In genomic region chr1:172239894-172240293, GRCh38 we compare ENCODE assay signal across 21 cellular contexts.
DNase-seq lines count a peak whose midpoint lies in the region; ATAC-seq, FAIRE-seq and TF ChIP-seq lines count a peak whose summit lies in the region.
"Had no signal": no experiment of that assay in that cellular context is flagged by ENCODE, and none has a peak within 500 bp of the region (broad histone marks: within the 10 kb centered on the region; RNA-seq: fewer than 3 reads in every experiment).

No MANE protein-coding gene starts in this region.

- H3K4me3 Mint-ChIP-seq in neural progenitor cell, result no peak overlapping the region
- H3K4me3 Mint-ChIP-seq: activated naive CD8-positive, alpha-beta T cell treated with anti-CD3 and anti-CD28 coated beads for 36 hours; CD8-positive, alpha-beta T cell; central memory CD8-positive, alpha-beta T cell; natural killer cell had no signal

- peaks cover 23% of the 10 kb centered on the region for H3K4me1 ChIP-seq in neural progenitor cell
- no peaks in the 10 kb centered on the region for H3K4me1 ChIP-seq in uterus
- H3K4me1 ChIP-seq in foreskin keratinocyte, result no peaks in the 10 kb centered on the region
- H3K4me1 ChIP-seq: ascending aorta had no signal

- no peaks in the 10 kb centered on the region for H3K36me3 Mint-ChIP-seq in neural progenitor cell
- H3K36me3 Mint-ChIP-seq: activated naive CD8-positive, alpha-beta T cell treated with anti-CD3 and anti-CD28 coated beads for 36 hours; CD8-positive, alpha-beta T cell; natural killer cell had no signal

- H3K9ac ChIP-seq in neural progenitor cell, result no peak overlapping the region

- H3K79me2 ChIP-seq in neural progenitor cell (ENCODE audit: low read depth), result no peaks in the 10 kb centered on the region

- peaks cover 21% of the 10 kb centered on the region for H3K4me1 Mint-ChIP-seq in neural progenitor cell
- H3K4me1 Mint-ChIP-seq: activated naive CD8-positive, alpha-beta T cell treated with anti-CD3 and anti-CD28 coated beads for 36 hours; central memory CD8-positive, alpha-beta T cell; natural killer cell had no signal

- H3K9me3 ChIP-seq in neural progenitor cell (ENCODE audit: low read depth) (no peaks in the 10 kb centered on the region), uterus (no peaks in the 10 kb centered on the region)
- H3K9me3 ChIP-seq: ascending aorta had no signal

- no peak for TF ChIP-seq POLR2A in uterus (IDR thresholded peaks at IDR 0.05)

- H2AFZ ChIP-seq in neural progenitor cell (replicated peaks), result peak overlapping the region; percentile 91

- no peak overlapping the region for H3K27ac Mint-ChIP-seq in neural progenitor cell
- H3K27ac Mint-ChIP-seq: activated naive CD8-positive, alpha-beta T cell treated with anti-CD3 and anti-CD28 coated beads for 36 hours; CD8-positive, alpha-beta T cell; natural killer cell had no signal

- intact Hi-C loops in left ventricle myocardium superior (cut with micrococcal nuclease) (no loop called here), cardiac septum (cut with DNase I) (no loop called here), dorsolateral prefrontal cortex (cut with DNase I) (no loop called here), uterus (cut with DNase I; ENCODE audit: low total_unique reads) (no loop called here)

- peak overlapping the region in 34 of 59 donors; percentile 0 to 71 (median 38) for H3K27ac ChIP-seq in dorsolateral prefrontal cortex
- no peak overlapping the region for H3K27ac ChIP-seq in neural progenitor cell
- H3K27ac ChIP-seq in uterus, result peak overlapping the region; percentile 50 to 59
- H3K27ac ChIP-seq in foreskin keratinocyte, result no peak overlapping the region
- H3K27ac ChIP-seq: ascending aorta had no signal

- H3K36me3 ChIP-seq in neural progenitor cell (no peaks in the 10 kb centered on the region), uterus (no peaks in the 10 kb centered on the region)
- H3K36me3 ChIP-seq: ascending aorta had no signal

- H3F3A ChIP-seq in neural progenitor cell (ENCODE audit: low read depth), result no peaks in the 10 kb centered on the region

- H3K9me3 Mint-ChIP-seq in neural progenitor cell, result no peaks in the 10 kb centered on the region
- H3K9me3 Mint-ChIP-seq: activated naive CD8-positive, alpha-beta T cell treated with anti-CD3 and anti-CD28 coated beads for 36 hours; CD8-positive, alpha-beta T cell; central memory CD8-positive, alpha-beta T cell; natural killer cell had no signal

- H4K20me1 ChIP-seq in neural progenitor cell (ENCODE audit: low read depth), result no peaks in the 10 kb centered on the region

- no peak overlapping the region for H3K4me3 ChIP-seq in dorsolateral prefrontal cortex
- H3K4me3 ChIP-seq in neural progenitor cell, result no peak overlapping the region
- no peak overlapping the region for H3K4me3 ChIP-seq in uterus
- H3K4me3 ChIP-seq: ascending aorta, K562 had no signal

- no peak for FAIRE-seq in D721Med (lab: Jason Lieb, UNC)
- FAIRE-seq: A204.1, K562 had no signal

- H3K4me2 ChIP-seq in neural progenitor cell, result peak overlapping the region; percentile 23

- DNase-seq in left ventricle myocardium superior (no peak), cardiac septum (ENCODE audit: low spot score) (no peak), dorsolateral prefrontal cortex (peak in 1 of 10 donors; percentile 6), neural progenitor cell (ENCODE audit: low spot score) (peak; percentile 7), uterus (no peak), foreskin keratinocyte (no peak), D721Med (ENCODE audit: insufficient read length, low spot score) (no peak)
- DNase-seq: activated effector memory CD4-positive, alpha-beta T cell treated with Interleukin-2 at 50 U/mL for 16 hours; activated naive CD8-positive, alpha-beta T cell treated with anti-CD3 and anti-CD28 coated beads for 36 hours; AML-193; CD8-positive, alpha-beta T cell; DMS153; natural killer cell; NCI-H748 treated with DMSO at 0.1 percent for 48 hours; posterior cingulate gyrus; T1000 had no signal

- no peaks in the 10 kb centered on the region for H3K27me3 ChIP-seq in dorsolateral prefrontal cortex
- no peaks in the 10 kb centered on the region for H3K27me3 ChIP-seq in neural progenitor cell
- H3K27me3 ChIP-seq in uterus, result no peaks in the 10 kb centered on the region
- H3K27me3 ChIP-seq in foreskin keratinocyte, result no peaks in the 10 kb centered on the region
- H3K27me3 ChIP-seq: ascending aorta had no signal

- no peaks in the 10 kb centered on the region for H3K27me3 Mint-ChIP-seq in neural progenitor cell (ENCODE audit: insufficient read depth, low read depth)
- H3K27me3 Mint-ChIP-seq: activated naive CD8-positive, alpha-beta T cell treated with anti-CD3 and anti-CD28 coated beads for 36 hours; central memory CD8-positive, alpha-beta T cell had no signal

- ATAC-seq in left ventricle myocardium superior (peak; percentile 51), HG03097 (IDR thresholded peaks at IDR 0.05; ENCODE audit: low FRiP score, unreplicated experiment) (no peak), foreskin keratinocyte (no peak)
- ATAC-seq: CD8-positive, alpha-beta T cell; K562; natural killer cell had no signal

- TF ChIP-seq CTCF in dorsolateral prefrontal cortex (IDR thresholded peaks at IDR 0.05 in 54 of 56, conservative IDR thresholded peaks at IDR 0.05 in 2 of 56; ENCODE audit: low read depth in 1 of 56, partially characterized antibody in 56 of 56) (no peak), neural progenitor cell (IDR thresholded peaks at IDR 0.05) (no peak), uterus (IDR thresholded peaks at IDR 0.05) (no peak), foreskin keratinocyte (conservative IDR thresholded peaks at IDR 0.05) (no peak), D721Med (IDR thresholded peaks at IDR 0.05; ENCODE audit: insufficient read depth, missing control alignments) (no peak)

Comparison
In these comparisons a context has a peak if more than half of its experiments do, and no peak if none do; other contexts are left out.
1. H3K27ac ChIP-seq: peak in dorsolateral prefrontal cortex (34 of 59) and uterus (2 of 2); none in neural progenitor cell (single experiment) and foreskin keratinocyte (single experiment).